In the genomic region with DNA sequence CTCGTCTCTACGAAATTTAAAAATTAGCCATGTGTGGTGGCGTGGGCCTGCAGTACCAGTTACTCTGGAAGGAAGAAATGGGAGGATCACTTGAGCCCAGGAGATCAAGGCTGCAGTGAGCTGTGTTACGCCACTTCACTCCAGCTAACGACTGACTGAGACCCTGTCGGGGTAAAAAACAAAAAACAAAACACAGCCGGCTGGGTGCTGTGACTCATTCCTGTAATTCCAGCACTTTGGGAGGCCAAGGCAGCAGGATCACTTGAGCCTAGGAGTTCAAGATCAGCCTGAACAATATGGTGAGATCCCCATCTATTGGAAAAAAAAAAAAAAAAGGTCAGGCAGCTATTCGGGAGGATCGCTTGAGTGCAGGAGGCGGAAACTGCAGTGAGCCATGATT, we compare ENCODE assay signal across 10 cellular contexts. TPM values are rescaled to one million over a fixed set of nuclear protein-coding genes. Genes with fewer than 3 reads are reported as not detected.
DNase-seq lines count a peak whose midpoint lies in the region; ATAC-seq and TF ChIP-seq lines count a peak whose summit lies in the region.
"Had no signal": no experiment of that assay in that cellular context is flagged by ENCODE, and none has a peak within 500 bp of the region (broad histone marks: within the 10 kb centered on the region; RNA-seq: fewer than 3 reads in every experiment).

No MANE protein-coding gene starts in this region.

- H4K20me1 ChIP-seq in SK-N-SH (ENCODE audit: insufficient read depth), result peaks cover 69% of the 10 kb centered on the region
- H4K20me1 ChIP-seq in OCI-LY1 (ENCODE audit: insufficient read depth, low read length), result peaks cover 3% of the 10 kb centered on the region; the same call in 1 of the 2 replicates

- H3K4me3 ChIP-seq in SK-N-SH (ENCODE audit: low read depth in 2 of 2, low read length in 1 of 2) (peak overlapping the region in 1 of 2 experiments; percentile 84; a peak in 2 of 4 replicates), OCI-LY1 (ENCODE audit: low read depth, low read length, poor library complexity, severe bottlenecking) (peak overlapping the region; percentile 100), epithelial cell of esophagus (ENCODE audit: low read length) (no peak overlapping the region), tibial artery (peak overlapping the region in 1 of 2 donors; percentile 64)

- H3K9me3 ChIP-seq in SK-N-SH (no peaks in the 10 kb centered on the region), OCI-LY1 (ENCODE audit: low read length) (no peaks in the 10 kb centered on the region), tibial artery (no peaks in the 10 kb centered on the region)

- H2AFZ ChIP-seq in SK-N-SH (ENCODE audit: low read depth) (no peak overlapping the region), OCI-LY1 (ENCODE audit: low read length) (no peak overlapping the region)

- H3K27ac ChIP-seq in SK-N-SH (ENCODE audit: low read depth in 2 of 2, low read length in 1 of 2) (peak overlapping the region in 1 of 2 experiments; percentile 8; a peak in 1 of 4 replicates), OCI-LY1 (ENCODE audit: low read depth, low read length, poor library complexity, severe bottlenecking) (no peak overlapping the region), tibial artery (peak overlapping the region in 1 of 2 donors; percentile 85)

- POLR2A ChIA-PET in SK-N-SH (lab: Yijun Ruan, JAX), result interaction anchor here (1.3 kb wide), 1 partner anchor 32 kb away, joined by 3 read pairs; a partner anchor contains a TSS

- H3K9me3 Mint-ChIP-seq in progenitor cell of endocrine pancreas (ENCODE audit: low read depth), result no peaks in the 10 kb centered on the region

- H3K27me3 Mint-ChIP-seq in progenitor cell of endocrine pancreas, result peaks cover 7% of the 10 kb centered on the region

- H3K79me2 ChIP-seq in SK-N-SH (ENCODE audit: insufficient read depth), result peaks cover 72% of the 10 kb centered on the region
- H3K79me2 ChIP-seq in OCI-LY1 (ENCODE audit: insufficient read depth, low read length), result peaks cover 68% of the 10 kb centered on the region

- H3F3A ChIP-seq in SK-N-SH (replicated peaks; ENCODE audit: insufficient read depth), result peaks cover 18% of the 10 kb centered on the region
- no peaks in the 10 kb centered on the region for H3F3A ChIP-seq in OCI-LY1 (ENCODE audit: insufficient read depth, low read length)

- peak overlapping the region; percentile 99 for H3K4me3 Mint-ChIP-seq in progenitor cell of endocrine pancreas (ENCODE audit: low read depth)

- TF ChIP-seq RAD21 in SK-N-SH (IDR thresholded peaks at IDR 0.05; ENCODE audit: low read length), result no peak

- CTCF ChIA-PET in SK-N-SH (lab: Yijun Ruan, JAX), result interaction anchor here (0.7 to 1.9 kb wide), 3 partner anchors 41 to 355 kb away, joined by 4 to 7 read pairs (median 5); a partner anchor contains a TSS

- H3K9ac ChIP-seq in SK-N-SH (no peak overlapping the region; the same call in 1 of the 2 replicates), OCI-LY1 (ENCODE audit: low read length) (no peak overlapping the region)

- 82% methylated on average over 10 of the region's 10 CpGs for WGBS in SK-N-SH (ENCODE audit: low lambda C conversion rate)

- DNase-seq in SK-N-SH (no peak), epithelial cell of esophagus (ENCODE audit: low read depth) (peak; percentile 30), progenitor cell of endocrine pancreas (ENCODE audit: low spot score, unreplicated experiment) (no peak), tibial artery (no peak), left lobe of liver (ENCODE audit: low spot score) (no peak)
- DNase-seq: 8988T, activated gamma-delta T cell had no signal

- H3K36me3 ChIP-seq in SK-N-SH (replicated peaks in 1 of 2; ENCODE audit: control insufficient read depth in 1 of 2, insufficient read depth in 2 of 2, low read length in 1 of 2) (peaks cover 6 to 46% of the 10 kb centered on the region in 2 experiments), OCI-LY1 (ENCODE audit: insufficient read depth, low read length) (peaks cover 48% of the 10 kb centered on the region), tibial artery (peaks cover 0 to 13% (median 10%) of the 10 kb centered on the region in 3 donors)

- peaks cover 12% of the 10 kb centered on the region for H3K36me3 Mint-ChIP-seq in progenitor cell of endocrine pancreas (ENCODE audit: insufficient read depth)

- H3K27me3 ChIP-seq in SK-N-SH (ENCODE audit: insufficient read depth) (no peaks in the 10 kb centered on the region), OCI-LY1 (ENCODE audit: insufficient read depth, low read length) (no peaks in the 10 kb centered on the region), tibial artery (no peaks in the 10 kb centered on the region)

- H3K9me2 ChIP-seq in SK-N-SH (no peaks in the 10 kb centered on the region), OCI-LY1 (ENCODE audit: low read depth, low read length) (no peaks in the 10 kb centered on the region)

- TF ChIP-seq EP300 in SK-N-SH (IDR thresholded peaks at IDR 0.05; ENCODE audit: borderline replicate concordance in 1 of 2, low read depth in 1 of 2, low read length in 1 of 2), result no peak

- TF ChIP-seq CTCF in SK-N-SH (IDR thresholded peaks at IDR 0.05) (no peak), OCI-LY1 (IDR thresholded peaks at IDR 0.05; ENCODE audit: low read length) (no peak), epithelial cell of esophagus (IDR thresholded peaks at IDR 0.05; ENCODE audit: insufficient read depth, low read depth, low read length, missing control alignments) (no peak), progenitor cell of endocrine pancreas (IDR thresholded peaks at IDR 0.05; ENCODE audit: unreplicated experiment) (no peak), tibial artery (IDR thresholded peaks at IDR 0.05) (no peak)

- H3K4me1 ChIP-seq in SK-N-SH (ENCODE audit: control insufficient read depth in 1 of 2, insufficient read depth in 2 of 2, low read depth in 1 of 2, low read length in 1 of 2) (peaks cover 0 to 8% of the 10 kb centered on the region in 2 experiments; a peak in 3 of 4 replicates), OCI-LY1 (ENCODE audit: insufficient read depth, low read length, severe bottlenecking) (peaks cover 43% of the 10 kb centered on the region), tibial artery (peaks cover 0 to 62% (median 28%) of the 10 kb centered on the region in 4 donors)

- H3K4me2 ChIP-seq in SK-N-SH (peak overlapping the region; percentile 92), OCI-LY1 (ENCODE audit: low read length) (no peak overlapping the region; the same call in 1 of the 2 replicates)

- ATAC-seq in SK-N-SH treated with all-trans-retinoic acid at 6 μM for 48 hours (no peak), left lobe of liver (no peak), HG03135 (IDR thresholded peaks at IDR 0.05; ENCODE audit: unreplicated experiment) (no peak)

- peak overlapping the region; percentile 37 for H3K27ac Mint-ChIP-seq in progenitor cell of endocrine pancreas

- intact Hi-C loops in tibial artery (cut with DNase I; ENCODE audit: low total_unique reads), result no loop called here

- H3K4me1 Mint-ChIP-seq in progenitor cell of endocrine pancreas (ENCODE audit: low read depth), result peaks cover 28% of the 10 kb centered on the region

TF ChIP-seq in SK-N-SH, 30 proteins besides CTCF, POLR2A, EP300 and RAD21 (continues in another document):
- TF ChIP-seq, protein P1, sequence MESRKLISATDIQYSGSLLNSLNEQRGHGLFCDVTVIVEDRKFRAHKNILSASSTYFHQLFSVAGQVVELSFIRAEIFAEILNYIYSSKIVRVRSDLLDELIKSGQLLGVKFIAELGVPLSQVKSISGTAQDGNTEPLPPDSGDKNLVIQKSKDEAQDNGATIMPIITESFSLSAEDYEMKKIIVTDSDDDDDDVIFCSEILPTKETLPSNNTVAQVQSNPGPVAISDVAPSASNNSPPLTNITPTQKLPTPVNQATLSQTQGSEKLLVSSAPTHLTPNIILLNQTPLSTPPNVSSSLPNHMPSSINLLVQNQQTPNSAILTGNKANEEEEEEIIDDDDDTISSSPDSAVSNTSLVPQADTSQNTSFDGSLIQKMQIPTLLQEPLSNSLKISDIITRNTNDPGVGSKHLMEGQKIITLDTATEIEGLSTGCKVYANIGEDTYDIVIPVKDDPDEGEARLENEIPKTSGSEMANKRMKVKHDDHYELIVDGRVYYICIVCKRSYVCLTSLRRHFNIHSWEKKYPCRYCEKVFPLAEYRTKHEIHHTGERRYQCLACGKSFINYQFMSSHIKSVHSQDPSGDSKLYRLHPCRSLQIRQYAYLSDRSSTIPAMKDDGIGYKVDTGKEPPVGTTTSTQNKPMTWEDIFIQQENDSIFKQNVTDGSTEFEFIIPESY (IDR thresholded peaks at IDR 0.05; ENCODE audit: borderline replicate concordance, low read depth), result no peak

TF ChIP-seq in SK-N-SH treated with all-trans-retinoic acid at 6 μM for 48 hours, 23 proteins besides CTCF, POLR2A, EP300 and RAD21 (continues in another document):
- TF ChIP-seq TCF4 (CRISPR knock-in tag; IDR thresholded peaks at IDR 0.05; ENCODE audit: borderline replicate concordance), result no peak

RNA-seq across cellular contexts. Expression of a gene that starts 2.4 kb away (rescaled TPM):
- 19.6 and 27.3 TPM in 2 replicates for polyA plus RNA-seq in SK-N-SH (2012; rRNA removed)
- 25.9 and 27.4 TPM in 2 replicates for polyA plus RNA-seq in SK-N-SH (2012; cell fraction: cytosol; rRNA removed)
- polyA plus RNA-seq in SK-N-SH (2012; cell fraction: nucleus; rRNA removed), result 25.4 and 27.2 TPM in 2 replicates
- total RNA-seq in progenitor cell of endocrine pancreas (116 and 121 TPM in 2 replicates), left lobe of liver (23.5 TPM)

RNA-seq across cellular contexts. Expression of a gene that starts 32.0 kb away (rescaled TPM):
- 17.3 and 17.5 TPM in 2 replicates for polyA plus RNA-seq in SK-N-SH (2012; rRNA removed)
- 8.0 and 12.6 TPM in 2 replicates for polyA plus RNA-seq in SK-N-SH (2012; cell fraction: cytosol; rRNA removed)
- 39.5 and 52.3 TPM in 2 replicates for polyA plus RNA-seq in SK-N-SH (2012; cell fraction: nucleus; rRNA removed)
- 44.7 and 52.6 TPM in 2 replicates for total RNA-seq in progenitor cell of endocrine pancreas
- total RNA-seq in left lobe of liver, result 56.6 TPM

RNA-seq across cellular contexts. Expression of a gene that starts 48.3 kb away (rescaled TPM):
- 4.5 and 5.1 TPM in 2 replicates for polyA plus RNA-seq in SK-N-SH (2012; rRNA removed)
- polyA plus RNA-seq in SK-N-SH (2012; cell fraction: cytosol; rRNA removed), result 4.5 and 4.9 TPM in 2 replicates
- 14.0 and 15.9 TPM in 2 replicates for polyA plus RNA-seq in SK-N-SH (2012; cell fraction: nucleus; rRNA removed)
- total RNA-seq in progenitor cell of endocrine pancreas (61.0 and 68.0 TPM in 2 replicates), left lobe of liver (27.1 TPM)

RNA-seq across cellular contexts. Expression of a gene that starts 52.6 kb away (rescaled TPM):
- 519 and 811 TPM in 2 replicates for polyA plus RNA-seq in SK-N-SH (2012; rRNA removed)
- 447 and 526 TPM in 2 replicates for polyA plus RNA-seq in SK-N-SH (2012; cell fraction: cytosol; rRNA removed)
- 571 and 676 TPM in 2 replicates for polyA plus RNA-seq in SK-N-SH (2012; cell fraction: nucleus; rRNA removed)
- total RNA-seq in progenitor cell of endocrine pancreas (41.4 and 72.6 TPM in 2 replicates), left lobe of liver (67.3 TPM)
